ENCODE assay signal across 21 cellular contexts in genomic region chr16:89704281-89704680, GRCh38.
"Had no signal": no experiment of that assay in that cellular context is flagged by ENCODE, and none has a peak within 500 bp of the region (broad histone marks: within the 10 kb centered on the region; RNA-seq: fewer than 3 reads in every experiment).

No MANE protein-coding gene starts in this region.

- H3K36me3 ChIP-seq: breast epithelium, ovary, right lobe of liver, upper lobe of right lung had no signal

- H3K27me3 Mint-ChIP-seq: activated CD4-positive, alpha-beta memory T cell treated with anti-CD3 and anti-CD28 coated beads, Interleukin-2, amount 10 ng/mL, durations not matched to agents 7 days and 5 days; activated naive CD8-positive, alpha-beta T cell treated with anti-CD3 and anti-CD28 coated beads, Interleukin-2, amount 50 U/mL, for 24 hours; activated T-cell treated with anti-CD3 and anti-CD28 coated beads, Interleukin-2, amount 50 U/mL, for 24 hours; memory B cell; naive B cell; stimulated activated memory B cell treated with anti-CD40 and anti-IgM and Interleukin-4, amounts not matched to agents 10 μg/mL and 1 μg/mL and 100 μg/mL, for 72 hours had no signal

- H3K36me3 Mint-ChIP-seq: activated naive CD4-positive, alpha-beta T cell treated with anti-CD3 and anti-CD28 coated beads, Interleukin-2, amount 10 ng/mL, durations not matched to agents 7 days and 5 days; memory B cell; naive B cell; stimulated activated memory B cell treated with anti-CD40 and anti-IgM and Interleukin-4, amounts not matched to agents 10 μg/mL and 1 μg/mL and 100 μg/mL, for 72 hours had no signal

- H3K9me3 Mint-ChIP-seq: activated CD4-positive, alpha-beta memory T cell treated with anti-CD3 and anti-CD28 coated beads, Interleukin-2, amount 10 ng/mL, durations not matched to agents 7 days and 5 days; activated naive CD4-positive, alpha-beta T cell treated with anti-CD3 and anti-CD28 coated beads, Interleukin-2, amount 10 ng/mL, durations not matched to agents 7 days and 5 days; activated naive CD8-positive, alpha-beta T cell treated with anti-CD3 and anti-CD28 coated beads, Interleukin-2, amount 50 U/mL, for 24 hours; activated T-cell treated with anti-CD3 and anti-CD28 coated beads, Interleukin-2, amount 50 U/mL, for 24 hours; dendritic cell treated with granulocyte-macrophage colony-stimulating factor and Interleukin-4, amounts not matched to agents 40 ng/mL and 50 ng/mL, for 4 days; memory B cell; naive B cell; stimulated activated memory B cell treated with anti-CD40 and anti-IgM and Interleukin-4, amounts not matched to agents 10 μg/mL and 1 μg/mL and 100 μg/mL, for 72 hours had no signal

- H3K4me1 ChIP-seq: breast epithelium had no signal

- H3K27ac ChIP-seq: breast epithelium, esophagus squamous epithelium, ovary, right lobe of liver, spleen, testis, upper lobe of right lung had no signal

- H3K27ac Mint-ChIP-seq: activated CD4-positive, alpha-beta memory T cell treated with anti-CD3 and anti-CD28 coated beads, Interleukin-2, amount 10 ng/mL, durations not matched to agents 7 days and 5 days; activated naive CD4-positive, alpha-beta T cell treated with anti-CD3 and anti-CD28 coated beads, Interleukin-2, amount 10 ng/mL, durations not matched to agents 7 days and 5 days; activated naive CD8-positive, alpha-beta T cell treated with anti-CD3 and anti-CD28 coated beads, Interleukin-2, amount 50 U/mL, for 24 hours; activated T-cell treated with anti-CD3 and anti-CD28 coated beads, Interleukin-2, amount 50 U/mL, for 24 hours; dendritic cell treated with granulocyte-macrophage colony-stimulating factor and Interleukin-4, amounts not matched to agents 40 ng/mL and 50 ng/mL, for 4 days; memory B cell; stimulated activated memory B cell treated with anti-CD40 and anti-IgM and Interleukin-4, amounts not matched to agents 10 μg/mL and 1 μg/mL and 100 μg/mL, for 72 hours had no signal

- H3K27me3 ChIP-seq: breast epithelium, ovary, right lobe of liver, spleen, testis, upper lobe of right lung had no signal

- DNase-seq: activated CD4-positive, alpha-beta memory T cell treated with anti-CD3 and anti-CD28 coated beads, Interleukin-2, amount 10 ng/mL, durations not matched to agents 7 days and 5 days; activated CD4-positive, alpha-beta T cell treated with anti-CD3 and anti-CD28 coated beads for 48 hours; activated CD4-positive, CD25-positive, alpha-beta regulatory T cell; activated naive CD4-positive, alpha-beta T cell treated with anti-CD3 and anti-CD28 coated beads, Interleukin-2, amount 10 ng/mL, durations not matched to agents 7 days and 5 days; activated naive CD8-positive, alpha-beta T cell treated with anti-CD3 and anti-CD28 coated beads, Interleukin-2, amount 50 U/mL, for 24 hours; activated T-cell treated with anti-CD3 and anti-CD28 coated beads, Interleukin-2, amount 50 U/mL, for 24 hours; aorta; effector CD8-positive, alpha-beta T cell; esophagus squamous epithelium; naive B cell; right lobe of liver; stimulated activated CD4-positive, alpha-beta T cell treated with anti-CD3 and anti-CD28 coated beads, Interleukin-4, amount 100 ng/mL, for 4 hours; testis; upper lobe of right lung had no signal

- H3K4me3 ChIP-seq: breast epithelium, esophagus squamous epithelium, mucosa of descending colon, ovary, right lobe of liver, spleen, testis, upper lobe of right lung had no signal

- H3K9me3 ChIP-seq: breast epithelium, esophagus squamous epithelium, mucosa of descending colon, ovary, right lobe of liver, spleen, testis, upper lobe of right lung had no signal

- H3K4me3 Mint-ChIP-seq: activated CD4-positive, alpha-beta memory T cell treated with anti-CD3 and anti-CD28 coated beads, Interleukin-2, amount 10 ng/mL, durations not matched to agents 7 days and 5 days; activated naive CD4-positive, alpha-beta T cell treated with anti-CD3 and anti-CD28 coated beads, Interleukin-2, amount 10 ng/mL, durations not matched to agents 7 days and 5 days; activated naive CD8-positive, alpha-beta T cell treated with anti-CD3 and anti-CD28 coated beads, Interleukin-2, amount 50 U/mL, for 24 hours; activated T-cell treated with anti-CD3 and anti-CD28 coated beads, Interleukin-2, amount 50 U/mL, for 24 hours; dendritic cell treated with granulocyte-macrophage colony-stimulating factor and Interleukin-4, amounts not matched to agents 40 ng/mL and 50 ng/mL, for 4 days; memory B cell; stimulated activated memory B cell treated with anti-CD40 and anti-IgM and Interleukin-4, amounts not matched to agents 10 μg/mL and 1 μg/mL and 100 μg/mL, for 72 hours had no signal
